In the genomic region with DNA sequence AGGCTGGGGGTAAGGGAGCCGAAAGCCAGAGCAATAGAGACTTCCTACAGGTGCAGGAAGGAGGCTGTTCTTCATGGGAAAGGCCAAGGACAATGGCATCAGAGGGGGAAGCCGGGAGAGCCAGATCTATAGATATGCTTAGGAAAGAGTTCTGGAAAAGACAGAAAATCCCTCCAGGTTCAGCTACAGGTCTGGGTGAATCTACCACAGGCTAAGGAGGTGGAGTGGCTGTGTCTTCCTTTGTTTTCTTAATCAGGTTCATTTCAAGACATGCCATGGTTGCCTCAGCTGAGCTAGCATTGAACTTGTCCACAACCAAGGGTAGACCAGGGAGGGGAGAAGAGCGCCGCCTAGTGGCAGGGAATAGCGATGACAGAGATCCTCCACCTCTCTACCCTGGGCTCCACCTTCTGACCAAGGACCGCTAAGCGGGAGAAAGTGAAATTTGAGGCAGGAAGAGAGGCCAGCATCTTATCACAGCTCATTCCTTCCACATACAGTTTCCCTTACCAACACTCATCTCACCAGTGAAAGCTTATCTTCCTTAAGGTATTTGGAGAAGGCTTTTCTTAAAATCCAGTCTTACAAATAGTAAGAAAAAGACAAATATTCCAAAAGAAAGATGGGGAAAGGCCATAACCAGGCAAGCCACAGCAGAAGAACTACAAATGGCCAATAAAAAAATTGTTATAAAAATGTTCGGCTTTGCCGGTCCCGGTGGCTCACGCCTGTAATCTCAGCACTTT, we compare ENCODE assay signal across 9 cellular contexts.
DNase-seq lines count a peak whose midpoint lies in the region; ATAC-seq, FAIRE-seq and TF ChIP-seq lines count a peak whose summit lies in the region.
"Had no signal": no experiment of that assay in that cellular context is flagged by ENCODE, and none has a peak within 500 bp of the region (broad histone marks: within the 10 kb centered on the region; RNA-seq: fewer than 3 reads in every experiment).

No MANE protein-coding gene starts in this region.

- no peak overlapping the region for H3K4me2 ChIP-seq in A549

- peak; percentile 78 for TF ChIP-seq CTCF in A549 (IDR thresholded peaks at IDR 0.05)
- TF ChIP-seq CTCF in GM12865 (IDR thresholded peaks at IDR 0.05; ENCODE audit: insufficient read depth, low read depth, low read length, missing control alignments) = peak; percentile 69
- peak; percentile 76 for TF ChIP-seq CTCF in HL-60 (IDR thresholded peaks at IDR 0.05; ENCODE audit: insufficient read depth, low read length)
- peak; percentile 34 to 63 for TF ChIP-seq CTCF in brain (conservative IDR thresholded peaks at IDR 0.05)
- TF ChIP-seq CTCF in lower lobe of right lung (IDR thresholded peaks at IDR 0.05) = peak; percentile 46

- POLR2A ChIA-PET in A549 (lab: Yijun Ruan, JAX) = no interaction called here

- H3K4me3 ChIP-seq in A549 = no peak overlapping the region
- no peak overlapping the region for H3K4me3 ChIP-seq in GM12865 (ENCODE audit: low read depth, low read length)
- no peak overlapping the region for H3K4me3 ChIP-seq in HL-60 (replicated peaks; ENCODE audit: insufficient read depth, low read length)
- H3K4me3 ChIP-seq in SJCRH30 = no peak overlapping the region
- H3K4me3 ChIP-seq in lower lobe of right lung = no peak overlapping the region

- no peaks in the 10 kb centered on the region for H3K36me3 Mint-ChIP-seq in brain

- no peak for TF ChIP-seq POLR2A in A549 (IDR thresholded peaks at IDR 0.05; ENCODE audit: low read length)

- H3K9me3 ChIP-seq in A549 = peaks cover 4% of the 10 kb centered on the region; the same call in 1 of the 3 replicates
- H3K9me3 ChIP-seq in SJCRH30 (replicated peaks) = no peaks in the 10 kb centered on the region; the same call in 1 of the 2 replicates
- no peaks in the 10 kb centered on the region for H3K9me3 ChIP-seq in lower lobe of right lung

- CTCF ChIA-PET in A549 (lab: Yijun Ruan, JAX) = interaction anchor here (0.6 to 9.1 kb wide), 4 partner anchors 8 to 20 kb away, joined by 4 to 69 read pairs (median 10); no protein-coding TSS in a partner anchor

- peak; percentile 74 to 76 for DNase-seq in A549 (ENCODE audit: low read depth in 1 of 2, low spot score in 1 of 2)
- DNase-seq in GM12865 (ENCODE audit: low read depth) = peak; percentile 62
- DNase-seq in HL-60 (ENCODE audit: low read depth in 1 of 2, low spot score in 1 of 2) = peak; percentile 60 to 84
- peak; percentile 64 to 84 for DNase-seq in SJCRH30
- peak; percentile 57 for DNase-seq in lower lobe of right lung
- no peak for DNase-seq in C1 segment of cervical spinal cord (lab: John Stamatoyannopoulos, UW)

- ATAC-seq in A549 = peak; percentile 65 to 96
- peak; percentile 44 to 57 for ATAC-seq in lower lobe of right lung
- ATAC-seq in GM18873 (IDR thresholded peaks at IDR 0.05; ENCODE audit: low FRiP score, unreplicated experiment) = no peak

- H3K27ac Mint-ChIP-seq in brain = no peak overlapping the region

- H3K4me1 ChIP-seq in A549 = no peaks in the 10 kb centered on the region
- H3K4me1 ChIP-seq in SJCRH30 = no peaks in the 10 kb centered on the region
- H3K4me1 ChIP-seq in lower lobe of right lung = no peaks in the 10 kb centered on the region

- no peaks in the 10 kb centered on the region for H3K27me3 ChIP-seq in HL-60 (ENCODE audit: insufficient read depth, poor library complexity, severe bottlenecking)
- H3K27me3 ChIP-seq in SJCRH30 = no peaks in the 10 kb centered on the region
- no peaks in the 10 kb centered on the region for H3K27me3 ChIP-seq in lower lobe of right lung (ENCODE audit: low read depth)

- H3K27ac ChIP-seq in A549 (no peak overlapping the region), HL-60 (replicated peaks) (no peak overlapping the region), SJCRH30 (no peak overlapping the region), lower lobe of right lung (no peak overlapping the region)

- 48% methylated on average over 11 of the region's 11 CpGs for WGBS in A549 (ENCODE audit: missing lambda C conversion rate)

- H3K4me1 Mint-ChIP-seq in brain = no peaks in the 10 kb centered on the region

- FAIRE-seq in A549 (lab: Jason Lieb, UNC) = no peak
- FAIRE-seq: islet of Langerhans had no signal

- peak; percentile 47 to 75; a peak in 4 of 5 replicates for TF ChIP-seq RAD21 in A549 (conservative IDR thresholded peaks at IDR 0.05 in 1 of 2, IDR thresholded peaks at IDR 0.05 in 1 of 2)

- peaks cover 15% of the 10 kb centered on the region for H3K27me3 Mint-ChIP-seq in brain

- intact Hi-C loops in lower lobe of right lung (cut with DNase I) = no loop called here

- H3K36me3 ChIP-seq in SJCRH30 = no peaks in the 10 kb centered on the region
- H3K36me3 ChIP-seq in lower lobe of right lung = no peaks in the 10 kb centered on the region

- H3K9me3 Mint-ChIP-seq in brain = peaks cover 0 to 4% (median 0%) of the 10 kb centered on the region in 5 experiments

- no peak for TF ChIP-seq EP300 in A549 (IDR thresholded peaks at IDR 0.05)

- no peak overlapping the region for H3K4me3 Mint-ChIP-seq in brain

TF ChIP-seq in A549, 52 proteins besides CTCF, POLR2A, EP300 and RAD21:
- TF ChIP-seq CBX8 (IDR thresholded peaks at IDR 0.05) (no peak), SMC3 (IDR thresholded peaks at IDR 0.05) (peak; percentile 53)

Comparison
In these comparisons a context has a peak if more than half of its experiments do, and no peak if none do; other contexts are left out.
1. DNase-seq: peak in A549 (2 of 2), GM12865 (single experiment), HL-60 (2 of 2), SJCRH30 (2 of 2) and lower lobe of right lung (single experiment); none in C1 segment of cervical spinal cord (0 of 14).
2. Peak in every context shown above with its lines, with median percentiles within 50 percentile points of each other: CTCF ChIP-seq.